ENCODE assay signal across 36 cellular contexts in the genomic region with DNA sequence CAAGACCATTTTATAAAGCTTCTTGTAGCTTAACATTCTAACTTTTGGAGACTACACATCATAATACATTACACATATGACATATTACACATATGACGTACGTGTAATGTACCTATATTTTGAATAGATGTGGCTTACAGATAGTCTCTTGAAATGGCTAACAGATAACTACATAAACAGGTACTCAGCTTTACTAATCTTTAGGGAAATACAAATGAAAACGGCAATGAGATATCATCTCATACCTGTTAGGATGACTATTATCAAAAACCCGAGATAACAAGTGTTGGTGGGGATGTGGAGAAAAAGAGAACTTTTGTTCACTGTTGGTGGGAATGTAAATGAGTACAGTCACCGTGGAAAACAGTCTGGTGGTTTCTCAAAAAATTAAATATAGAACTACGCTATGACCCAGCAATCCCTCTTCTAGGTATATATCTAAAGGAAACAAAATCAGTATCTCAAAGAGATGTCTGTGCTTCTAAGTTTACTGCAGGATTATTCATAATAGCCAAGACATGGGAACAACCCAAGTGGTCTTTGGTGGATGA.
DNase-seq lines count a peak whose midpoint lies in the region; ATAC-seq, FAIRE-seq and TF ChIP-seq lines count a peak whose summit lies in the region.
"Had no signal": no experiment of that assay in that cellular context is flagged by ENCODE, and none has a peak within 500 bp of the region (broad histone marks: within the 10 kb centered on the region; RNA-seq: fewer than 3 reads in every experiment).

No MANE protein-coding gene starts in this region.

- POLR2A ChIA-PET in SK-N-SH (lab: Yijun Ruan, JAX): no interaction called here

- DNase-seq in activated T-cell treated with anti-CD3 and anti-CD28 coated beads, Interleukin-2, amount 50 U/mL, for 4 hours: no peak
- DNase-seq in activated T-cell treated with anti-CD3 and anti-CD28 coated beads, Interleukin-2, amount 50 U/mL, for 48 hours: no peak
- DNase-seq in GM12892 (ENCODE audit: insufficient read length) (no peak), spleen (no peak), SK-N-SH (no peak)
- DNase-seq in activated T-helper 2 cell treated with anti-CD3 and anti-CD28 coated beads, Interferon-gamma antibody, Interleukin-2, Interleukin-4, amounts not matched to agents 10 μg/mL and 5 μg/mL and 100 μg/mL, durations not matched to agents 14 hours and 24 hours and 36 hours (ENCODE audit: low spot score): no peak
- DNase-seq: ACHN; activated CD8-positive, alpha-beta memory T cell treated with anti-CD3 and anti-CD28 coated beads, Interleukin-2, amount 50 U/mL, for 48 hours; activated naive CD8-positive, alpha-beta T cell treated with anti-CD3 and anti-CD28 coated beads, Interleukin-2, amount 10 ng/mL, durations not matched to agents 7 days and 5 days; BE2C; Calu3; caudate nucleus; dermis blood vessel endothelial cell; DMS79 treated with DMSO at 0.1 percent for 48 hours; esophagus squamous epithelium; foreskin melanocyte; GF-D8; GM23248; heart right ventricle; mammary epithelial cell; MM.1S; NCI-H1417 treated with DMSO at 0.1 percent for 48 hours; NCI-H2081 treated with DMSO at 0.1 percent for 48 hours; NCI-H226; pancreas; Peyer's patch; substantia nigra; upper lobe of right lung had no signal

- intact Hi-C loops in activated T-helper 2 cell treated with anti-CD3 and anti-CD28 coated beads, Interferon-gamma antibody, Interleukin-2, Interleukin-4, amounts not matched to agents 10 μg/mL and 5 μg/mL and 100 μg/mL, durations not matched to agents 14 hours and 24 hours and 36 hours (cut with micrococcal nuclease): loop anchor here (1.0 to 10.0 kb wide), 8 partner anchors 10 to 625 kb away; no protein-coding TSS in a partner anchor
- intact Hi-C loops in spleen (cut with DNase I; ENCODE audit: low total_unique reads): no loop called here

- H3K9me3 ChIP-seq in spleen: no peaks in the 10 kb centered on the region
- no peaks in the 10 kb centered on the region for H3K9me3 ChIP-seq in SK-N-SH
- H3K9me3 ChIP-seq: BE2C, esophagus squamous epithelium, heart right ventricle, pancreas, Peyer's patch, right atrium auricular region, upper lobe of right lung had no signal

- H3K4me1 Mint-ChIP-seq in activated T-cell treated with anti-CD3 and anti-CD28 coated beads, Interleukin-2, amount 50 U/mL, for 4 hours (ENCODE audit: low read depth): peaks cover 75% of the 10 kb centered on the region
- H3K4me1 Mint-ChIP-seq in activated T-helper 2 cell treated with anti-CD3 and anti-CD28 coated beads, Interferon-gamma antibody, Interleukin-2, Interleukin-4, amounts not matched to agents 10 μg/mL and 5 μg/mL and 100 μg/mL, durations not matched to agents 14 hours and 24 hours and 36 hours (ENCODE audit: low read depth): peaks cover 69% of the 10 kb centered on the region

- FAIRE-seq in GM12892 (lab: Jason Lieb, UNC): peak; percentile 40
- FAIRE-seq: endometrium, pancreas, TTC549 had no signal

- H3K27ac ChIP-seq in spleen (peak overlapping the region in 6 of 8 donors; percentile 14 to 86 (median 80)), SK-N-SH (ENCODE audit: low read depth in 2 of 2, low read length in 1 of 2) (no peak overlapping the region)
- H3K27ac ChIP-seq: GM23248, HL-60, KMS-11, pancreas, Peyer's patch, right atrium auricular region had no signal

- CTCF ChIA-PET in SK-N-SH (lab: Yijun Ruan, JAX): interaction anchor here (0.7 kb wide), 1 partner anchor 73 kb away, joined by 3 read pairs; no protein-coding TSS in a partner anchor

- H3K27me3 ChIP-seq in spleen (replicated peaks in 1 of 7) (no peaks in the 10 kb centered on the region), SK-N-SH (ENCODE audit: insufficient read depth) (no peaks in the 10 kb centered on the region)
- H3K27me3 ChIP-seq: BE2C, esophagus squamous epithelium, heart right ventricle, pancreas, Peyer's patch, right atrium auricular region, upper lobe of right lung had no signal

- TF ChIP-seq POLR2A in GM12892 (IDR thresholded peaks at IDR 0.05; ENCODE audit: low read depth, low read length) (no peak), spleen (IDR thresholded peaks at IDR 0.05) (no peak)

- H3K4me3 Mint-ChIP-seq in activated T-cell treated with anti-CD3 and anti-CD28 coated beads, Interleukin-2, amount 50 U/mL, for 4 hours: no peak overlapping the region
- H3K4me3 Mint-ChIP-seq in activated T-helper 2 cell treated with anti-CD3 and anti-CD28 coated beads, Interferon-gamma antibody, Interleukin-2, Interleukin-4, amounts not matched to agents 10 μg/mL and 5 μg/mL and 100 μg/mL, durations not matched to agents 14 hours and 24 hours and 36 hours (ENCODE audit: low read depth): no peak overlapping the region
- H3K4me3 Mint-ChIP-seq: activated naive CD8-positive, alpha-beta T cell treated with anti-CD3 and anti-CD28 coated beads, Interleukin-2, amount 10 ng/mL, durations not matched to agents 7 days and 5 days; neural crest cell had no signal

- peak overlapping the region; percentile 84 for H3K27ac Mint-ChIP-seq in activated T-helper 2 cell treated with anti-CD3 and anti-CD28 coated beads, Interferon-gamma antibody, Interleukin-2, Interleukin-4, amounts not matched to agents 10 μg/mL and 5 μg/mL and 100 μg/mL, durations not matched to agents 14 hours and 24 hours and 36 hours

- TF ChIP-seq EP300 in SK-N-SH (IDR thresholded peaks at IDR 0.05; ENCODE audit: borderline replicate concordance in 1 of 2, low read depth in 1 of 2, low read length in 1 of 2): no peak

- H2AFZ ChIP-seq in SK-N-SH (ENCODE audit: low read depth): no peak overlapping the region
- H2AFZ ChIP-seq: GM23248 had no signal

- no peaks in the 10 kb centered on the region for H3K79me2 ChIP-seq in SK-N-SH (ENCODE audit: insufficient read depth)

- peaks cover 5% of the 10 kb centered on the region for H3K9me3 Mint-ChIP-seq in activated T-cell treated with anti-CD3 and anti-CD28 coated beads, Interleukin-2, amount 50 U/mL, for 4 hours
- H3K9me3 Mint-ChIP-seq in activated T-helper 2 cell treated with anti-CD3 and anti-CD28 coated beads, Interferon-gamma antibody, Interleukin-2, Interleukin-4, amounts not matched to agents 10 μg/mL and 5 μg/mL and 100 μg/mL, durations not matched to agents 14 hours and 24 hours and 36 hours: peaks cover 4% of the 10 kb centered on the region
- H3K9me3 Mint-ChIP-seq: activated naive CD8-positive, alpha-beta T cell treated with anti-CD3 and anti-CD28 coated beads, Interleukin-2, amount 10 ng/mL, durations not matched to agents 7 days and 5 days had no signal

- WGBS in spleen, 5 donors: 74 to 83% (median 80%) methylated on average over 6 of the region's 6 CpGs
- 89% methylated on average over 6 of the region's 6 CpGs for WGBS in SK-N-SH (ENCODE audit: low lambda C conversion rate)

- no peak for TF ChIP-seq RAD21 in SK-N-SH (IDR thresholded peaks at IDR 0.05; ENCODE audit: low read length)

- no peaks in the 10 kb centered on the region for H3F3A ChIP-seq in SK-N-SH (replicated peaks; ENCODE audit: insufficient read depth)

- no peak for TF ChIP-seq CTCF in spleen (IDR thresholded peaks at IDR 0.05 in 8 of 11, conservative IDR thresholded peaks at IDR 0.05 in 3 of 11)
- no peak for TF ChIP-seq CTCF in SK-N-SH (IDR thresholded peaks at IDR 0.05)

- H3K36me3 ChIP-seq in spleen (no peaks in the 10 kb centered on the region), SK-N-SH (replicated peaks in 1 of 2; ENCODE audit: control insufficient read depth in 1 of 2, insufficient read depth in 2 of 2, low read length in 1 of 2) (no peaks in the 10 kb centered on the region)
- H3K36me3 ChIP-seq: BE2C, esophagus squamous epithelium, heart right ventricle, pancreas, Peyer's patch, right atrium auricular region, upper lobe of right lung had no signal

- H3K4me2 ChIP-seq in SK-N-SH: no peak overlapping the region
- H3K4me2 ChIP-seq: KMS-11 had no signal

- no peak overlapping the region for H3K9ac ChIP-seq in SK-N-SH
- H3K9ac ChIP-seq: GM23248, KMS-11 had no signal

- H4K20me1 ChIP-seq in SK-N-SH (ENCODE audit: insufficient read depth): no peaks in the 10 kb centered on the region

- peaks cover 25 to 72% (median 43%) of the 10 kb centered on the region in 6 donors for H3K4me1 ChIP-seq in spleen
- H3K4me1 ChIP-seq in SK-N-SH (ENCODE audit: control insufficient read depth in 1 of 2, insufficient read depth in 2 of 2, low read depth in 1 of 2, low read length in 1 of 2): peaks cover 0 to 9% of the 10 kb centered on the region in 2 experiments; a peak in 1 of 4 replicates
- H3K4me1 ChIP-seq: pancreas had no signal

- no peaks in the 10 kb centered on the region for H3K27me3 Mint-ChIP-seq in activated T-cell treated with anti-CD3 and anti-CD28 coated beads, Interleukin-2, amount 50 U/mL, for 4 hours (ENCODE audit: low read depth)
- no peaks in the 10 kb centered on the region for H3K27me3 Mint-ChIP-seq in activated T-helper 2 cell treated with anti-CD3 and anti-CD28 coated beads, Interferon-gamma antibody, Interleukin-2, Interleukin-4, amounts not matched to agents 10 μg/mL and 5 μg/mL and 100 μg/mL, durations not matched to agents 14 hours and 24 hours and 36 hours (ENCODE audit: low read depth)
- H3K27me3 Mint-ChIP-seq: activated naive CD8-positive, alpha-beta T cell treated with anti-CD3 and anti-CD28 coated beads, Interleukin-2, amount 10 ng/mL, durations not matched to agents 7 days and 5 days had no signal

- ATAC-seq in activated T-cell treated with anti-CD3 and anti-CD28 coated beads, Interleukin-2, amount 50 U/mL, for 4 hours: peak; percentile 36 to 52
- ATAC-seq in HG02588 (IDR thresholded peaks at IDR 0.05; ENCODE audit: unreplicated experiment) (no peak), GM19463 (IDR thresholded peaks at IDR 0.05; ENCODE audit: unreplicated experiment) (no peak)
- ATAC-seq: heart right ventricle, pancreas, upper lobe of right lung had no signal

- H3K4me3 ChIP-seq in spleen: no peak overlapping the region
- H3K4me3 ChIP-seq in SK-N-SH (ENCODE audit: low read depth in 2 of 2, low read length in 1 of 2): no peak overlapping the region
- H3K4me3 ChIP-seq: esophagus squamous epithelium, GM23248, heart right ventricle, pancreas, Peyer's patch, right atrium auricular region, upper lobe of right lung had no signal

- H3K36me3 Mint-ChIP-seq in activated T-cell treated with anti-CD3 and anti-CD28 coated beads, Interleukin-2, amount 50 U/mL, for 4 hours (ENCODE audit: insufficient read depth): peaks cover 4% of the 10 kb centered on the region
- H3K36me3 Mint-ChIP-seq in activated T-helper 2 cell treated with anti-CD3 and anti-CD28 coated beads, Interferon-gamma antibody, Interleukin-2, Interleukin-4, amounts not matched to agents 10 μg/mL and 5 μg/mL and 100 μg/mL, durations not matched to agents 14 hours and 24 hours and 36 hours (ENCODE audit: low read depth): peaks cover 4% of the 10 kb centered on the region

- no peaks in the 10 kb centered on the region for H3K9me2 ChIP-seq in SK-N-SH

TF ChIP-seq in SK-N-SH, 30 proteins besides CTCF, POLR2A, EP300 and RAD21 (continues in another document):
- TF ChIP-seq FOSL2 (IDR thresholded peaks at IDR 0.05; ENCODE audit: borderline replicate concordance, low read depth): no peak
- no peak for TF ChIP-seq SIN3A (IDR thresholded peaks at IDR 0.05; ENCODE audit: borderline replicate concordance, low read depth, low read length)
- TF ChIP-seq EZH2phosphoT487 (IDR thresholded peaks at IDR 0.05; ENCODE audit: borderline replicate concordance, low read depth): no peak
- no peak for TF ChIP-seq RCOR1 (IDR thresholded peaks at IDR 0.05; ENCODE audit: low read length)
- no peak for TF ChIP-seq GABPA (IDR thresholded peaks at IDR 0.05; ENCODE audit: low read depth)

Comparison
In these comparisons a context has a peak if more than half of its experiments do, and no peak if none do; other contexts are left out.
1. ATAC-seq: peak in activated T-cell treated with anti-CD3 and anti-CD28 coated beads, Interleukin-2, amount 50 U/mL, for 4 hours (2 of 2); none in HG02588 (single experiment) and GM19463 (single experiment).
2. H3K27ac ChIP-seq: peak in spleen (6 of 8); none in SK-N-SH (0 of 2).